16 cellular contexts compared by ENCODE assay signal in genomic region chr10:102004376-102004775, GRCh38. TPM values are rescaled to one million over a fixed set of nuclear protein-coding genes. Genes with fewer than 3 reads are reported as not detected.
A peak's percentile ranks its signal among the peaks of the same experiment; 100 is the strongest.
DNase-seq lines count a peak whose midpoint lies in the region; ATAC-seq and TF ChIP-seq lines count a peak whose summit lies in the region.
"Had no signal": no experiment of that assay in that cellular context is flagged by ENCODE, and none has a peak within 500 bp of the region (broad histone marks: within the 10 kb centered on the region; RNA-seq: fewer than 3 reads in every experiment).

No MANE protein-coding gene starts in this region.

- DNase-seq in EL (peak; percentile 3), NCI-H226 (peak; percentile 18), epithelial cell of esophagus (ENCODE audit: low read depth) (peak; percentile 76), osteoblast (ENCODE audit: insufficient read length, low spot score, missing footprints) (peak; percentile 65), neural progenitor cell (ENCODE audit: low spot score) (no peak), substantia nigra (lab: John Stamatoyannopoulos, UW) (no peak)
- DNase-seq: activated CD8-positive, alpha-beta memory T cell treated with anti-CD3 and anti-CD28 coated beads, Interleukin-2, amount 50 U/mL, for 48 hours; activated naive CD8-positive, alpha-beta T cell treated with anti-CD3 and anti-CD28 coated beads, Interleukin-2, amount 10 ng/mL, durations not matched to agents 7 days and 5 days; esophagus squamous epithelium; Karpas-422; stimulated activated CD4-positive, alpha-beta T cell treated with anti-CD3 and anti-CD28 coated beads, Interleukin-4, amount 100 ng/mL, for 1 hour had no signal

- H3K27me3 ChIP-seq in osteoblast (ENCODE audit: insufficient read depth, low read length) (no peaks in the 10 kb centered on the region), neural progenitor cell (no peaks in the 10 kb centered on the region)
- H3K27me3 ChIP-seq: esophagus squamous epithelium had no signal

- peaks cover 21% of the 10 kb centered on the region for H3K4me1 ChIP-seq in osteoblast (ENCODE audit: insufficient read depth, low read length)
- H3K4me1 ChIP-seq in neural progenitor cell: peaks cover 14% of the 10 kb centered on the region

- no peaks in the 10 kb centered on the region for H3K9me3 Mint-ChIP-seq in neural progenitor cell
- H3K9me3 Mint-ChIP-seq: activated naive CD8-positive, alpha-beta T cell treated with anti-CD3 and anti-CD28 coated beads, Interleukin-2, amount 10 ng/mL, durations not matched to agents 7 days and 5 days; CD14-positive monocyte had no signal

- H3K79me2 ChIP-seq in osteoblast (ENCODE audit: insufficient read depth, low read length) (no peaks in the 10 kb centered on the region), neural progenitor cell (ENCODE audit: low read depth) (no peaks in the 10 kb centered on the region)

- H3K27ac ChIP-seq in osteoblast (ENCODE audit: low read depth, low read length) (peak overlapping the region; percentile 77), neural progenitor cell (no peak overlapping the region), substantia nigra (ENCODE audit: low read depth, low read length, poor library complexity, severe bottlenecking) (no peak overlapping the region)
- H3K27ac ChIP-seq: coronary artery had no signal

- peak overlapping the region; percentile 41 for H3K4me2 ChIP-seq in osteoblast (ENCODE audit: insufficient read depth, low read length)
- H3K4me2 ChIP-seq in neural progenitor cell: no peak overlapping the region

- H3K4me3 ChIP-seq in epithelial cell of esophagus (ENCODE audit: low read length) (no peak overlapping the region), osteoblast (ENCODE audit: insufficient read depth, low read length) (no peak overlapping the region), neural progenitor cell (no peak overlapping the region)
- H3K4me3 ChIP-seq: coronary artery, esophagus squamous epithelium had no signal

- ATAC-seq in GM21447 (IDR thresholded peaks at IDR 0.05; ENCODE audit: unreplicated experiment) (no peak), HG03378 (IDR thresholded peaks at IDR 0.05; ENCODE audit: unreplicated experiment) (no peak)
- ATAC-seq: activated CD4-positive, CD25-positive, alpha-beta regulatory T cell treated with anti-CD3 and anti-CD28 coated beads, Interleukin-2, amount 50 U/mL, for 24 hours had no signal

- H3K36me3 ChIP-seq in osteoblast (ENCODE audit: insufficient read depth, low read length) (peaks cover 13% of the 10 kb centered on the region), neural progenitor cell (peaks cover 4% of the 10 kb centered on the region)

- no peaks in the 10 kb centered on the region for H3K27me3 Mint-ChIP-seq in neural progenitor cell (ENCODE audit: insufficient read depth, low read depth)
- H3K27me3 Mint-ChIP-seq: activated naive CD8-positive, alpha-beta T cell treated with anti-CD3 and anti-CD28 coated beads, Interleukin-2, amount 10 ng/mL, durations not matched to agents 7 days and 5 days had no signal

- no peak overlapping the region for H3K27ac Mint-ChIP-seq in neural progenitor cell
- H3K27ac Mint-ChIP-seq: activated naive CD8-positive, alpha-beta T cell treated with anti-CD3 and anti-CD28 coated beads, Interleukin-2, amount 10 ng/mL, durations not matched to agents 7 days and 5 days had no signal

- H3K9ac ChIP-seq in neural progenitor cell: no peak overlapping the region

- H3K36me3 Mint-ChIP-seq in neural progenitor cell: peaks cover 21% of the 10 kb centered on the region

- H2AFZ ChIP-seq in osteoblast (ENCODE audit: low read length): no peak overlapping the region
- H2AFZ ChIP-seq in neural progenitor cell (replicated peaks): no peak overlapping the region

- H3K4me3 Mint-ChIP-seq in neural progenitor cell: no peak overlapping the region
- H3K4me3 Mint-ChIP-seq: activated naive CD8-positive, alpha-beta T cell treated with anti-CD3 and anti-CD28 coated beads, Interleukin-2, amount 10 ng/mL, durations not matched to agents 7 days and 5 days; CD14-positive monocyte had no signal

- H4K20me1 ChIP-seq in osteoblast (ENCODE audit: insufficient read depth, low read length) (no peaks in the 10 kb centered on the region), neural progenitor cell (ENCODE audit: low read depth) (no peaks in the 10 kb centered on the region)

- H3K4me1 Mint-ChIP-seq in neural progenitor cell: peaks cover 12% of the 10 kb centered on the region

- peaks cover 13% of the 10 kb centered on the region for H3F3A ChIP-seq in neural progenitor cell (ENCODE audit: low read depth)

- H3K9me3 ChIP-seq in osteoblast (ENCODE audit: low read depth, low read length): no peaks in the 10 kb centered on the region
- no peaks in the 10 kb centered on the region for H3K9me3 ChIP-seq in neural progenitor cell (ENCODE audit: low read depth)
- H3K9me3 ChIP-seq: esophagus squamous epithelium had no signal

- TF ChIP-seq CTCF in epithelial cell of esophagus (IDR thresholded peaks at IDR 0.05; ENCODE audit: insufficient read depth, low read depth, low read length, missing control alignments) (no peak), osteoblast (IDR thresholded peaks at IDR 0.05; ENCODE audit: extremely low read depth, low read depth, low read length) (no peak), neural progenitor cell (IDR thresholded peaks at IDR 0.05) (no peak)

RNA-seq across cellular contexts. Expression of gene ARMH3, which starts 51.6 kb away (rescaled TPM):
- total RNA-seq in osteoblast (9.1 and 9.4 TPM in 2 replicates), neural progenitor cell (ENCODE audit: low replicate concordance) (11.8 and 14.5 TPM in 2 replicates)

Comparison
In these comparisons a context has a peak if more than half of its experiments do, and no peak if none do; other contexts are left out.
1. DNase-seq: peak in EL (single experiment), NCI-H226 (single experiment), epithelial cell of esophagus (single experiment) and osteoblast (single experiment); none in neural progenitor cell (single experiment) and substantia nigra (0 of 49).